Comparison of ENCODE assay signal across 8 cellular contexts in the genomic region with DNA sequence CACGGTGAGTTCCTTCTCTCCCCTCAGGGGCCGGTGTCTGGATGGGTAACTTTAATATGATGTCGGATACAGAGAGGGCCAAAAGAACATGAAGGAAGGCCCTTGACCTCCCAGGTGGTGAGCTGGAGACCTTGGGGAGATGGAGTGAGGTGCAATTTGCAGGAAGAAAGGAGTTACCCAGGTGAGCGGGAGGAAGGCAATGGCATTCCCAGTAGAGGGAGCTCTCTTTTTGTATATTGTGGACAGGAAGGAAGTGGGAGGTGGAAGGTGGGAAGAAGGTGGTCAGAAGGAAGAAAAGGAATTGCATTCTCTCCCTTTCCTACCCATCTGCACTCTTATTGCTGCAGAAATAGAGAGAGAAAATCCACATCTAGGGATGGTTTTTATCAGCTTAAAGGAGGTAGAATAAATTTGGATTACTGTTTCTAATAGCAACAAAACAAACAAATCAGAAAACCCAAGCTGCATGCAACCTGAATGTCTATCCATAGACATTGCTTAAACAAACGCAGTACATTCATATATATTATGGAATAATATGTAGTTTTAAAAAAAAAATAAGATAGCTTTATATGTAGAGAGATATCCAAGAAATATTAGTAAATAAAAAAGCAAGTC.
A peak's percentile ranks its signal among the peaks of the same experiment; 100 is the strongest.
DNase-seq lines count a peak whose midpoint lies in the region; ATAC-seq, FAIRE-seq and TF ChIP-seq lines count a peak whose summit lies in the region.

No MANE protein-coding gene starts in this region.

- H3K9me2 ChIP-seq in Loucy (replicated peaks; ENCODE audit: low read depth, low read length): no peaks in the 10 kb centered on the region

- peak; percentile 65 to 86 for TF ChIP-seq CTCF in Caco-2 (IDR thresholded peaks at IDR 0.05; ENCODE audit: insufficient read depth in 1 of 2, low read depth in 1 of 2, low read length in 1 of 2, severe bottlenecking in 1 of 2, unreplicated experiment in 1 of 2)
- TF ChIP-seq CTCF in Loucy (conservative IDR thresholded peaks at IDR 0.05; ENCODE audit: low read length): peak; percentile 50
- TF ChIP-seq CTCF in kidney (IDR thresholded peaks at IDR 0.05; ENCODE audit: borderline replicate concordance, extremely low read depth, insufficient read depth): peak; percentile 56

- H3K4me3 ChIP-seq in Caco-2 (ENCODE audit: low read depth, low read length): no peak overlapping the region
- no peak overlapping the region for H3K4me3 ChIP-seq in Loucy (ENCODE audit: low read length, poor library complexity, severe bottlenecking)
- H3K4me3 ChIP-seq in kidney (ENCODE audit: low read length in 2 of 2): peak overlapping the region in 1 of 2 donors; percentile 20

- H3K9ac ChIP-seq in Loucy (ENCODE audit: low read depth, low read length, poor library complexity, severe bottlenecking): no peak overlapping the region
- H3K9ac ChIP-seq in kidney (ENCODE audit: low read length in 2 of 2): no peak overlapping the region

- H3K9me3 ChIP-seq in Caco-2 (no peaks in the 10 kb centered on the region), Loucy (ENCODE audit: insufficient read depth, low read depth, low read length) (no peaks in the 10 kb centered on the region), kidney (ENCODE audit: control insufficient read depth in 1 of 2, low read length in 2 of 2) (no peaks in the 10 kb centered on the region)

- H3K27ac ChIP-seq in kidney (ENCODE audit: low read depth in 2 of 2, low read length in 2 of 2): peak overlapping the region; percentile 55 to 71

- no peak overlapping the region for H2AFZ ChIP-seq in Loucy (ENCODE audit: low read length)

- no peaks in the 10 kb centered on the region for H3K36me3 Mint-ChIP-seq in Caco-2 (ENCODE audit: insufficient read depth, unreplicated experiment)

- no TSS peak for BruUV-seq in Caco-2 (replicated peaks; lab: Mats Ljungman, UMichigan)

- no peaks in the 10 kb centered on the region for H3F3A ChIP-seq in Loucy (ENCODE audit: low read depth)

- H3K4me2 ChIP-seq in Loucy (ENCODE audit: low read depth, low read length, poor library complexity, severe bottlenecking): no peak overlapping the region

- no peaks in the 10 kb centered on the region for H3K27me3 Mint-ChIP-seq in Caco-2 (ENCODE audit: insufficient read depth, unreplicated experiment)

- intact Hi-C loops in Caco-2 (cut with micrococcal nuclease; ENCODE audit: unreplicated experiment): loop anchor here (1.0 to 5.0 kb wide), 2 partner anchors 173 to 256 kb away; no protein-coding TSS in a partner anchor
- intact Hi-C loops in kidney (cut with DNase I): no loop called here

- DNase-seq in Caco-2 (peak; percentile 54 to 64), SW480 (ENCODE audit: low spot score) (peak; percentile 70), kidney (no peak), HuH-7.5 (ENCODE audit: low spot score) (no peak)
- no peak for DNase-seq in activated CD4-positive, alpha-beta T cell treated with anti-CD3 and anti-CD28 coated beads for 4 hours

- H3K36me3 ChIP-seq in Caco-2 (ENCODE audit: control insufficient read depth, insufficient read depth, low read length): no peaks in the 10 kb centered on the region
- no peaks in the 10 kb centered on the region for H3K36me3 ChIP-seq in Loucy (ENCODE audit: insufficient read depth, low read length)
- H3K36me3 ChIP-seq in kidney (ENCODE audit: control insufficient read depth in 1 of 2, insufficient read depth in 2 of 2, low read length in 2 of 2): no peaks in the 10 kb centered on the region

- H3K27me3 ChIP-seq in Caco-2 (replicated peaks; ENCODE audit: control insufficient read depth, insufficient read depth, low read length) (no peaks in the 10 kb centered on the region), Loucy (ENCODE audit: insufficient read depth, low read length, poor library complexity, severe bottlenecking) (no peaks in the 10 kb centered on the region)

- H3K4me3 Mint-ChIP-seq in Caco-2 (ENCODE audit: unreplicated experiment): no peak overlapping the region

- no peak overlapping the region for H3K27ac Mint-ChIP-seq in Caco-2 (ENCODE audit: unreplicated experiment)

- POLR2A ChIA-PET in Caco-2 (lab: Charles Lee): interaction anchor here (0.6 to 0.9 kb wide), 2 partner anchors 54 to 170 kb away, joined by 3 to 4 read pairs; no protein-coding TSS in a partner anchor

- ATAC-seq in HG03521 (IDR thresholded peaks at IDR 0.05; ENCODE audit: unreplicated experiment): no peak
- ATAC-seq in GM19328 (IDR thresholded peaks at IDR 0.05; ENCODE audit: unreplicated experiment): no peak

- CTCF ChIA-PET in Caco-2 (lab: Charles Lee): interaction anchor here (0.6 to 1.7 kb wide), 9 partner anchors 20 to 275 kb away, joined by 3 to 23 read pairs (median 3); no protein-coding TSS in a partner anchor

- H4K20me1 ChIP-seq in Loucy (ENCODE audit: insufficient read depth, low read length, poor library complexity, severe bottlenecking): no peaks in the 10 kb centered on the region

- H3K4me1 ChIP-seq in Caco-2 (peaks cover 28% of the 10 kb centered on the region), Loucy (ENCODE audit: insufficient read depth, low read length, poor library complexity, severe bottlenecking) (peaks cover 7% of the 10 kb centered on the region), kidney (ENCODE audit: control insufficient read depth in 1 of 2, insufficient read depth in 1 of 2, low read depth in 1 of 2, low read length in 2 of 2) (peaks cover 5 to 9% of the 10 kb centered on the region in 2 donors)

- no peaks in the 10 kb centered on the region for H3K79me2 ChIP-seq in Loucy (ENCODE audit: insufficient read depth, low read length)

- peaks cover 26% of the 10 kb centered on the region for H3K4me1 Mint-ChIP-seq in Caco-2 (ENCODE audit: low read depth, unreplicated experiment)

- FAIRE-seq in kidney (lab: Jason Lieb, UNC): no peak

- H3K9me3 Mint-ChIP-seq in Caco-2 (ENCODE audit: unreplicated experiment): peaks cover 11% of the 10 kb centered on the region

Comparison
In these comparisons a context has a peak if more than half of its experiments do, and no peak if none do; other contexts are left out.
1. DNase-seq: peak in Caco-2 (2 of 2) and SW480 (single experiment); none in kidney (single experiment), activated CD4-positive, alpha-beta T cell treated with anti-CD3 and anti-CD28 coated beads for 4 hours (0 of 2) and HuH-7.5 (single experiment).
2. Peak in every context shown above with its lines, with median percentiles within 50 percentile points of each other: CTCF ChIP-seq.